In genomic region chr11:75667268-75667830, GRCh38 we compare ENCODE assay signal across 8 cellular contexts. TPM values are rescaled to one million over a fixed set of nuclear protein-coding genes. Genes with fewer than 3 reads are reported as not detected.
DNase-seq lines count a peak whose midpoint lies in the region; ATAC-seq, FAIRE-seq and TF ChIP-seq lines count a peak whose summit lies in the region.

No MANE protein-coding gene starts in this region.

- no peak for FAIRE-seq in frontal cortex (lab: Jason Lieb, UNC)

- POLR2A ChIA-PET in activated CD4-positive, alpha-beta memory T cell treated with anti-CD3 and anti-CD28 coated beads, Interleukin-2, amount 10 ng/mL, durations not matched to agents 7 days and 5 days (lab: Charles Lee): no interaction called here

- H3K36me3 Mint-ChIP-seq in activated CD4-positive, alpha-beta memory T cell treated with anti-CD3 and anti-CD28 coated beads, Interleukin-2, amount 10 ng/mL, durations not matched to agents 7 days and 5 days (ENCODE audit: low read depth): peaks cover 4% of the 10 kb centered on the region

- peaks cover 75% of the 10 kb centered on the region for H3K27me3 Mint-ChIP-seq in activated CD4-positive, alpha-beta memory T cell treated with anti-CD3 and anti-CD28 coated beads, Interleukin-2, amount 10 ng/mL, durations not matched to agents 7 days and 5 days

- CTCF ChIA-PET in activated CD4-positive, alpha-beta memory T cell treated with anti-CD3 and anti-CD28 coated beads, Interleukin-2, amount 10 ng/mL, durations not matched to agents 7 days and 5 days (lab: Charles Lee): interaction anchor here (1.4 kb wide), 1 partner anchor 10 kb away, joined by 3 read pairs; no protein-coding TSS in a partner anchor

- H3K9me3 Mint-ChIP-seq in activated CD4-positive, alpha-beta memory T cell treated with anti-CD3 and anti-CD28 coated beads, Interleukin-2, amount 10 ng/mL, durations not matched to agents 7 days and 5 days: no peaks in the 10 kb centered on the region

- no peak overlapping the region for H3K27ac Mint-ChIP-seq in activated CD4-positive, alpha-beta memory T cell treated with anti-CD3 and anti-CD28 coated beads, Interleukin-2, amount 10 ng/mL, durations not matched to agents 7 days and 5 days

- H3K4me1 Mint-ChIP-seq in activated CD4-positive, alpha-beta memory T cell treated with anti-CD3 and anti-CD28 coated beads, Interleukin-2, amount 10 ng/mL, durations not matched to agents 7 days and 5 days: peaks cover 30% of the 10 kb centered on the region

- H3K4me3 Mint-ChIP-seq in activated CD4-positive, alpha-beta memory T cell treated with anti-CD3 and anti-CD28 coated beads, Interleukin-2, amount 10 ng/mL, durations not matched to agents 7 days and 5 days: peak overlapping the region; percentile 69

- DNase-seq in COLO668 (lab: John Stamatoyannopoulos, UW; ENCODE audit: unreplicated experiment) (peak; percentile 69), frontal cortex (ENCODE audit: low spot score in 2 of 2) (peak; percentile 34 to 58), omental fat pad (ENCODE audit: low spot score) (no peak), HCEC 1CT (no peak)
- no peak for DNase-seq in activated CD4-positive, alpha-beta memory T cell treated with anti-CD3 and anti-CD28 coated beads, Interleukin-2, amount 10 ng/mL, durations not matched to agents 7 days and 5 days
- no peak for DNase-seq in central memory CD4-positive, alpha-beta T cell

- no peak for TF ChIP-seq CTCF in omental fat pad (IDR thresholded peaks at IDR 0.05)

- ATAC-seq in HG02798 (IDR thresholded peaks at IDR 0.05; ENCODE audit: poor library complexity, unreplicated experiment) (peak; percentile 25), omental fat pad (ENCODE audit: low FRiP score) (peak; percentile 70), GM18519 (IDR thresholded peaks at IDR 0.05; ENCODE audit: low FRiP score, unreplicated experiment) (no peak)

RNA-seq across cellular contexts. Expression of gene MAP6, which starts 1.5 kb away (rescaled TPM):
- total RNA-seq in activated CD4-positive, alpha-beta memory T cell treated with anti-CD3 and anti-CD28 coated beads, Interleukin-2, amount 10 ng/mL, durations not matched to agents 7 days and 5 days: 1 to 10 TPM; 1.5 to 1.6 TPM
- total RNA-seq in frontal cortex (64.0 TPM), omental fat pad (1 to 10 TPM; 3.2 to 7.0 (median 4.2) TPM)

RNA-seq across cellular contexts. Expression of gene MOGAT2, which starts 50.3 kb away (rescaled TPM):
- not detected for total RNA-seq in activated CD4-positive, alpha-beta memory T cell treated with anti-CD3 and anti-CD28 coated beads, Interleukin-2, amount 10 ng/mL, durations not matched to agents 7 days and 5 days
- total RNA-seq in frontal cortex (not detected), omental fat pad (not detected)

Comparison
In these comparisons a context has a peak if more than half of its experiments do, and no peak if none do; other contexts are left out.
1. DNase-seq: peak in COLO668 (single experiment) and frontal cortex (2 of 2); none in activated CD4-positive, alpha-beta memory T cell treated with anti-CD3 and anti-CD28 coated beads, Interleukin-2, amount 10 ng/mL, durations not matched to agents 7 days and 5 days (single experiment), omental fat pad (single experiment), HCEC 1CT (single experiment) and central memory CD4-positive, alpha-beta T cell (single experiment).